12 cellular contexts compared by ENCODE assay signal in the genomic region with DNA sequence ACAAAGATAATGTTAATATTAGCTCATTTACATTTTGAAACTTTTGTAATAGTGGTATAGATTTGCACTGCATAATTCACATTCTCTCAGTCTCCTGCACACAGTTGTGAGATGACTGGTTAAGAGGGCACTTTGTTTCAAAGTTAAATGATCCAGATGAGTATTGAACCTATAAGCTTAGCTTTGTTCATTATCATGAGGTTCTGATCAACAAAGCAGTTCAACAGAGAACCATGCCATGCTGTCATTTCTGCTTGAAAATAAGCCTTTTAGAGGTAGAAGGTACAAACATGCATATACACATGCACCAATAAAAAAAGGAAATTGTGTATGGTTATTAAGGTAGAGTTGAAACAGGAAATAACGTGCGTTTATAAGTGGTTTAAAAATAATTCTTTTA. TPM values are rescaled to one million over a fixed set of nuclear protein-coding genes. Genes with fewer than 3 reads are reported as not detected.
DNase-seq lines count a peak whose midpoint lies in the region; ATAC-seq, FAIRE-seq and TF ChIP-seq lines count a peak whose summit lies in the region.
"Had no signal": no experiment of that assay in that cellular context is flagged by ENCODE, and none has a peak within 500 bp of the region (broad histone marks: within the 10 kb centered on the region; RNA-seq: fewer than 3 reads in every experiment).

No MANE protein-coding gene starts in this region.

- TF ChIP-seq POLR2A in HepG2 (IDR thresholded peaks at IDR 0.05; ENCODE audit: insufficient read depth in 1 of 2, low read depth in 2 of 2, low read length in 2 of 2): no peak
- TF ChIP-seq POLR2A in right lobe of liver (IDR thresholded peaks at IDR 0.05): no peak

- peaks cover 62% of the 10 kb centered on the region for H3K4me1 Mint-ChIP-seq in T-helper 1 cell treated with Interleukin-12 subunit alpha and Interleukin-12 subunit beta and Interleukin-4 antibody, amounts not matched to agents 30 μg/mL and 1 μg/mL, for 36 hours (ENCODE audit: low read depth)
- peaks cover 50 to 69% of the 10 kb centered on the region in 2 donors for H3K4me1 Mint-ChIP-seq in effector memory CD8-positive, alpha-beta T cell (ENCODE audit: low read depth in 2 of 2)

- no peaks in the 10 kb centered on the region for H3K27me3 Mint-ChIP-seq in T-helper 1 cell treated with Interleukin-12 subunit alpha and Interleukin-12 subunit beta and Interleukin-4 antibody, amounts not matched to agents 30 μg/mL and 1 μg/mL, for 36 hours (ENCODE audit: low read depth)
- no peaks in the 10 kb centered on the region for H3K27me3 Mint-ChIP-seq in effector memory CD8-positive, alpha-beta T cell

- TF ChIP-seq CTCF in HepG2 (CRISPR knock-in tag; IDR thresholded peaks at IDR 0.05) (no peak), right lobe of liver (IDR thresholded peaks at IDR 0.05) (no peak), hepatocyte (IDR thresholded peaks at IDR 0.05; ENCODE audit: poor library complexity) (no peak)

- no peaks in the 10 kb centered on the region for H3K9me3 ChIP-seq in HepG2 (ENCODE audit: low read length)
- H3K9me3 ChIP-seq in right lobe of liver: no peaks in the 10 kb centered on the region
- H3K9me3 ChIP-seq in hepatocyte (ENCODE audit: low read depth): no peaks in the 10 kb centered on the region
- H3K9me3 ChIP-seq: gastrocnemius medialis had no signal

- TF ChIP-seq EP300 in HepG2 (IDR thresholded peaks at IDR 0.05; ENCODE audit: low read depth in 2 of 2, low read length in 2 of 2) (no peak), HepG2 (CRISPR knock-in tag; IDR thresholded peaks at IDR 0.05; ENCODE audit: borderline replicate concordance) (no peak)

- H3K9ac ChIP-seq in HepG2 (ENCODE audit: insufficient read depth, low read depth, low read length): no peak overlapping the region

- 76% methylated on average over 2 of the region's 2 CpGs for WGBS in HepG2 (ENCODE audit: low lambda C conversion rate)
- WGBS in right lobe of liver (ENCODE audit: insufficient coverage, low coverage, low lambda C conversion rate, missing lambda C conversion rate): 27% methylated on average over 2 of the region's 2 CpGs
- WGBS in hepatocyte (ENCODE audit: low lambda C conversion rate, missing lambda C conversion rate): 96% methylated on average over 2 of the region's 2 CpGs

- no peak for ATAC-seq in HepG2
- no peak for ATAC-seq in right lobe of liver
- no peak for ATAC-seq in effector memory CD8-positive, alpha-beta T cell (replicated peaks)
- ATAC-seq: gastrocnemius medialis had no signal

- no peaks in the 10 kb centered on the region for H3K9me3 Mint-ChIP-seq in T-helper 1 cell treated with Interleukin-12 subunit alpha and Interleukin-12 subunit beta and Interleukin-4 antibody, amounts not matched to agents 30 μg/mL and 1 μg/mL, for 36 hours
- no peaks in the 10 kb centered on the region for H3K9me3 Mint-ChIP-seq in effector memory CD8-positive, alpha-beta T cell

- H3K27me3 ChIP-seq in HepG2 (ENCODE audit: control insufficient read depth in 1 of 2, insufficient read depth in 2 of 2, low read length in 2 of 2) (no peaks in the 10 kb centered on the region), right lobe of liver (no peaks in the 10 kb centered on the region), hepatocyte (no peaks in the 10 kb centered on the region)
- H3K27me3 ChIP-seq: gastrocnemius medialis had no signal

- H3K4me1 ChIP-seq in HepG2 (ENCODE audit: insufficient read depth, low read length): peaks cover 50% of the 10 kb centered on the region
- peaks cover 0 to 39% (median 11%) of the 10 kb centered on the region in 4 donors for H3K4me1 ChIP-seq in right lobe of liver
- H3K4me1 ChIP-seq in hepatocyte (ENCODE audit: insufficient read depth): peaks cover 9% of the 10 kb centered on the region

- CTCF ChIA-PET in HepG2 (lab: Yijun Ruan, JAX; ENCODE audit: low intra/inter-chr PET ratio, low total read pairs): no interaction called here

- DNase-seq in HepG2 (ENCODE audit: low spot score) (no peak), right lobe of liver (no peak), NCI-H524 treated with DMSO at 0.1 percent for 48 hours (lab: John Stamatoyannopoulos, UW) (no peak), NCI-H446 treated with DMSO at 0.1 percent for 48 hours (lab: John Stamatoyannopoulos, UW) (no peak), hepatocyte (ENCODE audit: low spot score) (no peak), COLO829 (ENCODE audit: low spot score) (no peak)
- no peak for DNase-seq in effector memory CD8-positive, alpha-beta T cell
- DNase-seq: gastrocnemius medialis; PC-9; stimulated activated naive CD4-positive, alpha-beta T cell treated with Interleukin-2 at 50 U/mL for 16 hours; SW 1271 had no signal

- H3K9me2 ChIP-seq in hepatocyte (replicated peaks; ENCODE audit: insufficient read depth): no peaks in the 10 kb centered on the region

- peaks cover 7% of the 10 kb centered on the region for H4K20me1 ChIP-seq in HepG2 (ENCODE audit: insufficient read depth, low read length)
- peaks cover 68% of the 10 kb centered on the region for H4K20me1 ChIP-seq in hepatocyte (ENCODE audit: insufficient read depth, poor library complexity, severe bottlenecking)

- FAIRE-seq in HepG2 (lab: Jason Lieb, UNC): no peak

- no peak overlapping the region for H2AFZ ChIP-seq in HepG2 (ENCODE audit: low read length)
- no peak overlapping the region for H2AFZ ChIP-seq in hepatocyte
- H2AFZ ChIP-seq: PC-9 had no signal

- in situ Hi-C loops in HepG2 (cut with HindIII; ENCODE audit: extremely low pct_ligation_motif_present, low pct_unique_long_range_greater_than_20kb): loop anchor here (10.0 kb wide), 1 partner anchor 120 kb away; the partner anchor contains the start of genes ADORA3 and TMIGD3

- H3K4me2 ChIP-seq in HepG2 (ENCODE audit: low read depth, low read length): 0 out of 2 replicates have a peak overlapping the region, but pooled peaks have one; percentile 1
- no peak overlapping the region for H3K4me2 ChIP-seq in hepatocyte
- H3K4me2 ChIP-seq: PC-9 had no signal

- H3K27ac ChIP-seq in HepG2 (ENCODE audit: extremely low read length, insufficient read depth, low read length): no peak overlapping the region
- H3K27ac ChIP-seq in right lobe of liver: no peak overlapping the region
- no peak overlapping the region for H3K27ac ChIP-seq in hepatocyte
- H3K27ac ChIP-seq: gastrocnemius medialis, PC-9 had no signal

- H3K36me3 ChIP-seq in HepG2 (replicated peaks in 1 of 2; ENCODE audit: control insufficient read depth in 1 of 2, insufficient read depth in 2 of 2, low read length in 2 of 2): no peaks in the 10 kb centered on the region; a peak in 1 of 5 replicates
- no peaks in the 10 kb centered on the region for H3K36me3 ChIP-seq in right lobe of liver
- no peaks in the 10 kb centered on the region for H3K36me3 ChIP-seq in hepatocyte (replicated peaks; ENCODE audit: insufficient read depth, low read depth)
- H3K36me3 ChIP-seq: gastrocnemius medialis had no signal

- H3K36me3 Mint-ChIP-seq in T-helper 1 cell treated with Interleukin-12 subunit alpha and Interleukin-12 subunit beta and Interleukin-4 antibody, amounts not matched to agents 30 μg/mL and 1 μg/mL, for 36 hours (ENCODE audit: low read depth): peaks cover 39% of the 10 kb centered on the region
- H3K36me3 Mint-ChIP-seq in effector memory CD8-positive, alpha-beta T cell (ENCODE audit: insufficient read depth): peaks cover 12% of the 10 kb centered on the region

- no peak for TF ChIP-seq RAD21 in HepG2 (CRISPR knock-in tag; IDR thresholded peaks at IDR 0.05)

- intact Hi-C loops in HepG2 (cut with micrococcal nuclease; ENCODE audit: unreplicated experiment): no loop called here
- intact Hi-C loops in right lobe of liver (cut with DNase I): no loop called here

- H3K4me3 Mint-ChIP-seq in T-helper 1 cell treated with Interleukin-12 subunit alpha and Interleukin-12 subunit beta and Interleukin-4 antibody, amounts not matched to agents 30 μg/mL and 1 μg/mL, for 36 hours: peak overlapping the region; percentile 16
- peak overlapping the region in 1 of 2 donors; percentile 96 for H3K4me3 Mint-ChIP-seq in effector memory CD8-positive, alpha-beta T cell

- POLR2A ChIA-PET in HepG2 (lab: Yijun Ruan, JAX): interaction anchor here (1.7 kb wide), 1 partner anchor 116 kb away, joined by 5 read pairs; no protein-coding TSS in a partner anchor

- no peak overlapping the region for H3K4me3 ChIP-seq in HepG2 (replicated peaks in 1 of 3; ENCODE audit: insufficient read depth in 1 of 3, low read depth in 2 of 3, low read length in 3 of 3)
- no peak overlapping the region for H3K4me3 ChIP-seq in right lobe of liver
- no peak overlapping the region for H3K4me3 ChIP-seq in hepatocyte
- H3K4me3 ChIP-seq: gastrocnemius medialis, PC-9 had no signal

- no peak overlapping the region for H3K27ac Mint-ChIP-seq in T-helper 1 cell treated with Interleukin-12 subunit alpha and Interleukin-12 subunit beta and Interleukin-4 antibody, amounts not matched to agents 30 μg/mL and 1 μg/mL, for 36 hours
- peak overlapping the region; percentile 84 to 93 for H3K27ac Mint-ChIP-seq in effector memory CD8-positive, alpha-beta T cell

- H3K79me2 ChIP-seq in HepG2 (ENCODE audit: insufficient read depth, low read length): peaks cover 91% of the 10 kb centered on the region
- peaks cover 96% of the 10 kb centered on the region for H3K79me2 ChIP-seq in hepatocyte

- no TSS peak for BruUV-seq in HepG2 (replicated peaks; lab: Mats Ljungman, UMichigan)

RNA-seq across cellular contexts. Expression of gene RAP1A, which starts 4.8 kb away (rescaled TPM):
- total RNA-seq in HepG2 (2016; rRNA removed; fragmentation: Illumina TruSeq; extraction: Trizol) (19.0 and 28.6 TPM in 2 replicates), right lobe of liver (10 to 100 TPM; 25.9 to 53.8 (median 33.3) TPM), hepatocyte (49.6 and 56.2 TPM in 2 replicates)
- 13.3 and 17.3 TPM in 2 replicates for total RNA-seq in HepG2 (2016; cell fraction: cytosol; rRNA removed; fragmentation: Illumina TruSeq; extraction: Trizol; ENCODE audit: low read depth)
- 21.2 and 27.6 TPM in 2 replicates for total RNA-seq in HepG2 (2016; cell fraction: insoluble cytoplasmic fraction; rRNA removed; fragmentation: Illumina TruSeq; extraction: Trizol)
- total RNA-seq in HepG2 (2016; cell fraction: membrane; rRNA removed; fragmentation: Illumina TruSeq; extraction: Trizol): 29.9 and 30.2 TPM in 2 replicates
- total RNA-seq in HepG2 (2016; cell fraction: nucleus; rRNA removed; fragmentation: Illumina TruSeq; extraction: Trizol): 12.1 and 14.0 TPM in 2 replicates
- polyA plus RNA-seq in HepG2 (2011; rRNA removed) (15.4 and 20.7 TPM in 2 replicates), hepatocyte (34.2 and 48.8 TPM in 2 replicates)
- 8.4 and 13.7 TPM in 2 replicates for polyA plus RNA-seq in HepG2 (2011; cell fraction: cytosol; rRNA removed)
- polyA plus RNA-seq in HepG2 (2011; cell fraction: nucleus; rRNA removed): 2.6 and 3.5 TPM in 2 replicates
- polyA plus RNA-seq in HepG2 (2012): 32.8 and 38.3 TPM in 2 replicates
- polyA plus RNA-seq in HepG2 (2016; cell fraction: cytosol; fragmentation: Illumina TruSeq; extraction: Trizol; ENCODE audit: low read depth): 32.0 and 48.1 TPM in 2 replicates
- polyA plus RNA-seq in HepG2 (2016; cell fraction: insoluble cytoplasmic fraction; fragmentation: Illumina TruSeq; extraction: Trizol; ENCODE audit: low read depth): 80.7 and 86.7 TPM in 2 replicates
- polyA plus RNA-seq in HepG2 (2016; cell fraction: membrane; fragmentation: Illumina TruSeq; extraction: Trizol; ENCODE audit: low read depth): 59.2 and 73.6 TPM in 2 replicates
- 36.4 and 36.5 TPM in 2 replicates for polyA plus RNA-seq in HepG2 (2016; cell fraction: nucleus; fragmentation: Illumina TruSeq; extraction: Trizol; ENCODE audit: insufficient read depth, low read depth)
- 2.0 and 6.1 TPM in 2 replicates for polyA minus RNA-seq in HepG2 (2011; rRNA and poly(A)+ RNA removed; ENCODE audit: low replicate concordance)
- 7.9 and 10.7 TPM in 2 replicates for polyA minus RNA-seq in HepG2 (2011; cell fraction: cytosol; rRNA and poly(A)+ RNA removed)
- polyA minus RNA-seq in HepG2 (2011; cell fraction: nucleus; rRNA and poly(A)+ RNA removed): 8.0 TPM in 2 replicates
